In the genomic region with DNA sequence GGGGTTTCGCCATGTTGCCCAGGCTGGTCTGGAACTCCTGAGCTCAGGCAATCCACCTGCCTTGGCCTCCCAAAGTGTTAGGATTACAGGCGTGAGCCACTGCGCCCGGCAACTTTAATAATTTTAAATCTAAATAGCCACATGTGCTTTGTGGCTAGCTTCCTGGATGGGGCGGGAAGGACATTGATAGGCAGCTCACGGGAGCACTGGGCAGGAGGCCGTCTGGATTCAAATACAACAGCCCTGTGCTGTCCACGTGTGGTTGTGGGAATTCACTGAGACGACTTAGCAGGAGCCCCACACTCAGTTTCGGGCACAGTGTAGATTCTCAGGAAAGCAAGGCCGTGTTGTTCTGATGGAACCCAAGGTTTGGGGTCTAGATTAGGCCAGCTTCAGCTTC, we compare ENCODE assay signal across 1 cellular context.
TF ChIP-seq lines count a peak whose summit lies in the region.

No MANE protein-coding gene starts in this region.

TF ChIP-seq in K562, 482 proteins besides CTCF, POLR2A, EP300 and RAD21:
- TF ChIP-seq, protein P1, sequence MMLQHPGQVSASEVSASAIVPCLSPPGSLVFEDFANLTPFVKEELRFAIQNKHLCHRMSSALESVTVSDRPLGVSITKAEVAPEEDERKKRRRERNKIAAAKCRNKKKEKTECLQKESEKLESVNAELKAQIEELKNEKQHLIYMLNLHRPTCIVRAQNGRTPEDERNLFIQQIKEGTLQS (IDR thresholded peaks at IDR 0.05): no peak
- TF ChIP-seq, protein P1 (CRISPR knock-in tag; conservative IDR thresholded peaks at IDR 0.05): no peak
- peak; percentile 51 for TF ChIP-seq RBM25 (IDR thresholded peaks at IDR 0.05; ENCODE audit: low read depth, low read length, severe bottlenecking)
